Comparison of ENCODE assay signal across 8 cellular contexts in the genomic region with DNA sequence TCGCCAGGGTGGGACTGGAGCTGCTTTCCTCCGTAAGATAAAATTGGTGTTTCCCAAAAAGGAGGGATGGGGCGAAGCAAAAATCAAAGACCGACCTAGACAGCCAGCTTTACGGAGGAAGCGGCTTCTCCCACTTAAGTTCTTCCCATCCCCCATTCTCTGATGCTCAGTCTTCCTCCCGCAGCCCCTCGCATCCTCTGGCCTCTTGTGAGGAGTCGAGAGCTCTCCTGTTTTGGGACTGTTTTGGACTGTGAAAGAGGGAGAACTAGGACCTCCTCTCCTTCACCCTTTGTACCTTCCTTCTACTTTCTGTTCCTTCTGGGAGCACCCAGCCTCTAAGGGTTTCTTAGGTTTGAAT. TPM values are rescaled to one million over a fixed set of nuclear protein-coding genes. Genes with fewer than 3 reads are reported as not detected.
A peak's percentile ranks its signal among the peaks of the same experiment; 100 is the strongest.
DNase-seq lines count a peak whose midpoint lies in the region; ATAC-seq and TF ChIP-seq lines count a peak whose summit lies in the region.

No MANE protein-coding gene starts in this region.

- H3K9me3 ChIP-seq in SK-N-SH = no peaks in the 10 kb centered on the region

- H2AFZ ChIP-seq in SK-N-SH (ENCODE audit: low read depth) = peak overlapping the region; percentile 61

- peak overlapping the region; percentile 96 for H3K9ac ChIP-seq in SK-N-SH

- H4K20me1 ChIP-seq in SK-N-SH (ENCODE audit: insufficient read depth) = peaks cover 45% of the 10 kb centered on the region

- peaks cover 71% of the 10 kb centered on the region for H3K79me2 ChIP-seq in SK-N-SH (ENCODE audit: insufficient read depth)

- H3K4me1 ChIP-seq in SK-N-SH (ENCODE audit: control insufficient read depth in 1 of 2, insufficient read depth in 2 of 2, low read depth in 1 of 2, low read length in 1 of 2) = peaks cover 13 to 22% of the 10 kb centered on the region in 2 experiments

- DNase-seq in SK-N-SH = no peak
- peak; percentile 49 for DNase-seq in SK-N-DZ (ENCODE audit: low spot score)
- DNase-seq in fibroblast of pulmonary artery (ENCODE audit: low read depth) = peak; percentile 29
- no peak for DNase-seq in retinal pigment epithelial cell (ENCODE audit: low read depth)
- no peak for DNase-seq in AG08395 (ENCODE audit: low spot score)
- DNase-seq in NCI-H446 treated with DMSO at 0.1 percent for 48 hours (lab: John Stamatoyannopoulos, UW) = no peak
- no peak for DNase-seq in activated CD8-positive, alpha-beta memory T cell treated with anti-CD3 and anti-CD28 coated beads, Interleukin-2, amount 50 U/mL, for 48 hours

- no peaks in the 10 kb centered on the region for H3K27me3 ChIP-seq in SK-N-SH (ENCODE audit: insufficient read depth)

- peak overlapping the region; percentile 90 to 98; a peak in 3 of 4 replicates for H3K27ac ChIP-seq in SK-N-SH (ENCODE audit: low read depth in 2 of 2, low read length in 1 of 2)

- peak overlapping the region; percentile 94 for H3K4me2 ChIP-seq in SK-N-SH

- H3K4me3 ChIP-seq in SK-N-SH (ENCODE audit: low read depth in 2 of 2, low read length in 1 of 2) (peak overlapping the region; percentile 96 to 97), fibroblast of pulmonary artery (replicated peaks; ENCODE audit: low read depth, low read length) (peak overlapping the region; percentile 88), retinal pigment epithelial cell (ENCODE audit: low read length) (peak overlapping the region; percentile 100)

- ATAC-seq in SK-N-SH treated with all-trans-retinoic acid at 6 μM for 48 hours = no peak

- WGBS in SK-N-SH (ENCODE audit: low lambda C conversion rate) = 0% methylated on average over 9 of the region's 9 CpGs

- no peaks in the 10 kb centered on the region for H3K36me3 ChIP-seq in SK-N-SH (replicated peaks in 1 of 2; ENCODE audit: control insufficient read depth in 1 of 2, insufficient read depth in 2 of 2, low read length in 1 of 2)

- no peaks in the 10 kb centered on the region for H3K9me2 ChIP-seq in SK-N-SH

- TF ChIP-seq EP300 in SK-N-SH (IDR thresholded peaks at IDR 0.05; ENCODE audit: borderline replicate concordance in 1 of 2, low read depth in 1 of 2, low read length in 1 of 2) = no peak

- TF ChIP-seq CTCF in SK-N-SH (IDR thresholded peaks at IDR 0.05) (no peak), fibroblast of pulmonary artery (IDR thresholded peaks at IDR 0.05; ENCODE audit: low read length, missing control alignments) (no peak), retinal pigment epithelial cell (conservative IDR thresholded peaks at IDR 0.05; ENCODE audit: low read depth, low read length) (no peak)

- CTCF ChIA-PET in SK-N-SH (lab: Yijun Ruan, JAX) = interaction anchor here (1.3 to 2.7 kb wide), 4 partner anchors 22 to 311 kb away, joined by 3 to 15 read pairs (median 6); no protein-coding TSS in a partner anchor

- no peak for TF ChIP-seq RAD21 in SK-N-SH (IDR thresholded peaks at IDR 0.05; ENCODE audit: low read length)

- POLR2A ChIA-PET in SK-N-SH (lab: Yijun Ruan, JAX) = interaction anchor here (1.1 to 1.4 kb wide), 2 partner anchors 66 to 278 kb away, joined by 3 to 5 read pairs; partner anchors contain the start of gene MOV10

- peaks cover 13% of the 10 kb centered on the region for H3F3A ChIP-seq in SK-N-SH (replicated peaks; ENCODE audit: insufficient read depth)

TF ChIP-seq in SK-N-SH, 30 proteins besides CTCF, POLR2A, EP300 and RAD21 (continues in another document):
- TF ChIP-seq, protein P1, sequence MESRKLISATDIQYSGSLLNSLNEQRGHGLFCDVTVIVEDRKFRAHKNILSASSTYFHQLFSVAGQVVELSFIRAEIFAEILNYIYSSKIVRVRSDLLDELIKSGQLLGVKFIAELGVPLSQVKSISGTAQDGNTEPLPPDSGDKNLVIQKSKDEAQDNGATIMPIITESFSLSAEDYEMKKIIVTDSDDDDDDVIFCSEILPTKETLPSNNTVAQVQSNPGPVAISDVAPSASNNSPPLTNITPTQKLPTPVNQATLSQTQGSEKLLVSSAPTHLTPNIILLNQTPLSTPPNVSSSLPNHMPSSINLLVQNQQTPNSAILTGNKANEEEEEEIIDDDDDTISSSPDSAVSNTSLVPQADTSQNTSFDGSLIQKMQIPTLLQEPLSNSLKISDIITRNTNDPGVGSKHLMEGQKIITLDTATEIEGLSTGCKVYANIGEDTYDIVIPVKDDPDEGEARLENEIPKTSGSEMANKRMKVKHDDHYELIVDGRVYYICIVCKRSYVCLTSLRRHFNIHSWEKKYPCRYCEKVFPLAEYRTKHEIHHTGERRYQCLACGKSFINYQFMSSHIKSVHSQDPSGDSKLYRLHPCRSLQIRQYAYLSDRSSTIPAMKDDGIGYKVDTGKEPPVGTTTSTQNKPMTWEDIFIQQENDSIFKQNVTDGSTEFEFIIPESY (IDR thresholded peaks at IDR 0.05; ENCODE audit: borderline replicate concordance, low read depth) = no peak
- TF ChIP-seq SMC3 (IDR thresholded peaks at IDR 0.05; ENCODE audit: low read depth, low read length) = no peak
- no peak for TF ChIP-seq RCOR1 (IDR thresholded peaks at IDR 0.05; ENCODE audit: low read length)
- TF ChIP-seq ELF1 (IDR thresholded peaks at IDR 0.05) = no peak
- TF ChIP-seq GATA2 (CRISPR knock-in tag; IDR thresholded peaks at IDR 0.05) = no peak
- TF ChIP-seq FOXM1 (IDR thresholded peaks at IDR 0.05; ENCODE audit: low read depth) = no peak
- TF ChIP-seq POLR2AphosphoS5 (IDR thresholded peaks at IDR 0.05; ENCODE audit: low read depth, low read length) = no peak
- TF ChIP-seq SIN3A (IDR thresholded peaks at IDR 0.05; ENCODE audit: borderline replicate concordance, low read depth, low read length) = no peak
- TF ChIP-seq JUND (IDR thresholded peaks at IDR 0.05) = no peak
- TF ChIP-seq, protein P2, sequence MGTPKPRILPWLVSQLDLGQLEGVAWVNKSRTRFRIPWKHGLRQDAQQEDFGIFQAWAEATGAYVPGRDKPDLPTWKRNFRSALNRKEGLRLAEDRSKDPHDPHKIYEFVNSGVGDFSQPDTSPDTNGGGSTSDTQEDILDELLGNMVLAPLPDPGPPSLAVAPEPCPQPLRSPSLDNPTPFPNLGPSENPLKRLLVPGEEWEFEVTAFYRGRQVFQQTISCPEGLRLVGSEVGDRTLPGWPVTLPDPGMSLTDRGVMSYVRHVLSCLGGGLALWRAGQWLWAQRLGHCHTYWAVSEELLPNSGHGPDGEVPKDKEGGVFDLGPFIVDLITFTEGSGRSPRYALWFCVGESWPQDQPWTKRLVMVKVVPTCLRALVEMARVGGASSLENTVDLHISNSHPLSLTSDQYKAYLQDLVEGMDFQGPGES (IDR thresholded peaks at IDR 0.05; ENCODE audit: low read depth, low read length) = no peak
- no peak for TF ChIP-seq RFX5 (IDR thresholded peaks at IDR 0.05; ENCODE audit: low read length)

TF ChIP-seq in SK-N-SH treated with all-trans-retinoic acid at 6 μM for 48 hours, 23 proteins besides CTCF, POLR2A, EP300 and RAD21 (continues in another document):
- TF ChIP-seq, protein P3, sequence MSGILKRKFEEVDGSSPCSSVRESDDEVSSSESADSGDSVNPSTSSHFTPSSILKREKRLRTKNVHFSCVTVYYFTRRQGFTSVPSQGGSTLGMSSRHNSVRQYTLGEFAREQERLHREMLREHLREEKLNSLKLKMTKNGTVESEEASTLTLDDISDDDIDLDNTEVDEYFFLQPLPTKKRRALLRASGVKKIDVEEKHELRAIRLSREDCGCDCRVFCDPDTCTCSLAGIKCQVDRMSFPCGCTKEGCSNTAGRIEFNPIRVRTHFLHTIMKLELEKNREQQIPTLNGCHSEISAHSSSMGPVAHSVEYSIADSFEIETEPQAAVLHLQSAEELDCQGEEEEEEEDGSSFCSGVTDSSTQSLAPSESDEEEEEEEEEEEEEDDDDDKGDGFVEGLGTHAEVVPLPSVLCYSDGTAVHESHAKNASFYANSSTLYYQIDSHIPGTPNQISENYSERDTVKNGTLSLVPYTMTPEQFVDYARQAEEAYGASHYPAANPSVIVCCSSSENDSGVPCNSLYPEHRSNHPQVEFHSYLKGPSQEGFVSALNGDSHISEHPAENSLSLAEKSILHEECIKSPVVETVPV (CRISPR knock-in tag; IDR thresholded peaks at IDR 0.05) = no peak
- no peak for TF ChIP-seq ZC3H10 (CRISPR knock-in tag; IDR thresholded peaks at IDR 0.05)
- no peak for TF ChIP-seq BACH2 (CRISPR knock-in tag; IDR thresholded peaks at IDR 0.05; ENCODE audit: borderline replicate concordance)
- TF ChIP-seq GLIS3 (CRISPR knock-in tag; IDR thresholded peaks at IDR 0.05) = no peak
- no peak for TF ChIP-seq ARNTL (CRISPR knock-in tag; IDR thresholded peaks at IDR 0.05; ENCODE audit: borderline replicate concordance, low read depth)
- no peak for TF ChIP-seq ZNF8 (CRISPR knock-in tag; IDR thresholded peaks at IDR 0.05)
- no peak for TF ChIP-seq ZFP3 (CRISPR knock-in tag; IDR thresholded peaks at IDR 0.05)
- TF ChIP-seq ZNF70 (CRISPR knock-in tag; IDR thresholded peaks at IDR 0.05) = no peak
- TF ChIP-seq, protein P4, sequence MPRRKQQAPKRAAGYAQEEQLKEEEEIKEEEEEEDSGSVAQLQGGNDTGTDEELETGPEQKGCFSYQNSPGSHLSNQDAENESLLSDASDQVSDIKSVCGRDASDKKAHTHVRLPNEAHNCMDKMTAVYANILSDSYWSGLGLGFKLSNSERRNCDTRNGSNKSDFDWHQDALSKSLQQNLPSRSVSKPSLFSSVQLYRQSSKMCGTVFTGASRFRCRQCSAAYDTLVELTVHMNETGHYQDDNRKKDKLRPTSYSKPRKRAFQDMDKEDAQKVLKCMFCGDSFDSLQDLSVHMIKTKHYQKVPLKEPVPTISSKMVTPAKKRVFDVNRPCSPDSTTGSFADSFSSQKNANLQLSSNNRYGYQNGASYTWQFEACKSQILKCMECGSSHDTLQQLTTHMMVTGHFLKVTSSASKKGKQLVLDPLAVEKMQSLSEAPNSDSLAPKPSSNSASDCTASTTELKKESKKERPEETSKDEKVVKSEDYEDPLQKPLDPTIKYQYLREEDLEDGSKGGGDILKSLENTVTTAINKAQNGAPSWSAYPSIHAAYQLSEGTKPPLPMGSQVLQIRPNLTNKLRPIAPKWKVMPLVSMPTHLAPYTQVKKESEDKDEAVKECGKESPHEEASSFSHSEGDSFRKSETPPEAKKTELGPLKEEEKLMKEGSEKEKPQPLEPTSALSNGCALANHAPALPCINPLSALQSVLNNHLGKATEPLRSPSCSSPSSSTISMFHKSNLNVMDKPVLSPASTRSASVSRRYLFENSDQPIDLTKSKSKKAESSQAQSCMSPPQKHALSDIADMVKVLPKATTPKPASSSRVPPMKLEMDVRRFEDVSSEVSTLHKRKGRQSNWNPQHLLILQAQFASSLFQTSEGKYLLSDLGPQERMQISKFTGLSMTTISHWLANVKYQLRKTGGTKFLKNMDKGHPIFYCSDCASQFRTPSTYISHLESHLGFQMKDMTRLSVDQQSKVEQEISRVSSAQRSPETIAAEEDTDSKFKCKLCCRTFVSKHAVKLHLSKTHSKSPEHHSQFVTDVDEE (CRISPR knock-in tag; IDR thresholded peaks at IDR 0.05) = no peak

RNA-seq across cellular contexts. Expression of gene CTTNBP2NL, which starts 0.6 kb away (rescaled TPM):
- 4.9 and 7.5 TPM in 2 replicates for polyA plus RNA-seq in SK-N-SH (2012; rRNA removed)
- 6.9 and 7.7 TPM in 2 replicates for polyA plus RNA-seq in SK-N-SH (2012; cell fraction: cytosol; rRNA removed)
- polyA plus RNA-seq in SK-N-SH (2012; cell fraction: nucleus; rRNA removed) = 4.3 and 7.9 TPM in 2 replicates
- 8.8 and 9.4 TPM in 2 replicates for polyA plus RNA-seq in SK-N-DZ (2014; cell fraction: cytosol; rRNA removed)
- 3.7 and 4.7 TPM in 2 replicates for polyA plus RNA-seq in SK-N-DZ (2014; cell fraction: nucleus; rRNA removed)

Comparison
In these comparisons a context has a peak if more than half of its experiments do, and no peak if none do; other contexts are left out.
1. DNase-seq: peak in SK-N-DZ (single experiment) and fibroblast of pulmonary artery (single experiment); none in SK-N-SH (single experiment), retinal pigment epithelial cell (single experiment), AG08395 (single experiment), NCI-H446 treated with DMSO at 0.1 percent for 48 hours (single experiment) and activated CD8-positive, alpha-beta memory T cell treated with anti-CD3 and anti-CD28 coated beads, Interleukin-2, amount 50 U/mL, for 48 hours (single experiment).
2. Peak in every context shown above with its lines, with median percentiles within 50 percentile points of each other: H3K4me3 ChIP-seq.